In the genomic region with DNA sequence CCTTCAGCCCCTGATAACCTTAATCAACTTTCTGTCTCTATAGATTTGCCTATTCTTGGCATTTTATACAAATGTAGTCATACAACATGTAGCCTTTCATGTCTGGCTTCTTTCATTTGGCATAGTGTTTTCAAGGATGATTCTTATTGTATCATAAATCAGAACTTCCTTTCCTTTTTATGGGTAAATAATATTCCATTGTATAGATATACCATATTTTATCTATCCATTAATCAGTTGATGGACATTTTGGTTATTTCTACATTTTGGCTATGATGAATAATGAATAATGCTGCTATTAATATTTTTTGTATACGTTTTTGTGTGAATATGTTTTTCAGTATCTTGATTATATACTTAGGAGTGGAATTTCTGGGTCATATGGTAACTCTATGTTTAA, we compare ENCODE assay signal across 39 cellular contexts.
"Had no signal": no experiment of that assay in that cellular context is flagged by ENCODE, and none has a peak within 500 bp of the region (broad histone marks: within the 10 kb centered on the region; RNA-seq: fewer than 3 reads in every experiment).

No MANE protein-coding gene starts in this region.

- H3K4me3 Mint-ChIP-seq: activated B cell treated with CpG ODN at 0.5 μM for 24 hours; activated CD4-positive, alpha-beta memory T cell treated with anti-CD3 and anti-CD28 coated beads for 36 hours; activated CD4-positive, alpha-beta T cell treated with anti-CD3 and anti-CD28 coated beads, Interleukin-2, amount 10 ng/mL, durations not matched to agents 24 days and 14 days; activated CD8-positive, alpha-beta T cell treated with anti-CD3 and anti-CD28 coated beads for 36 hours; activated naive CD4-positive, alpha-beta T cell treated with anti-CD3 and anti-CD28 coated beads, Interleukin-2, amount 10 ng/mL, durations not matched to agents 7 days and 5 days; activated naive CD4-positive, alpha-beta T cell treated with anti-CD3 and anti-CD28 coated beads, Interleukin-2, amount 50 U/mL, for 24 hours; activated naive CD8-positive, alpha-beta T cell; activated naive CD8-positive, alpha-beta T cell treated with anti-CD3 and anti-CD28 coated beads, Interleukin-2, amount 10 ng/mL, durations not matched to agents 7 days and 5 days; activated naive CD8-positive, alpha-beta T cell treated with anti-CD3 and anti-CD28 coated beads, Interleukin-2, amount 50 U/mL, for 24 hours; activated T-cell treated with anti-CD3 and anti-CD28 coated beads, Interleukin-2, amount 50 U/mL, for 4 hours; activated T-cell treated with anti-CD3 and anti-CD28 coated beads, Interleukin-2, amount 50 U/mL, for 72 hours; activated T-helper 1 cell treated with anti-CD3 and anti-CD28 coated beads, Interleukin-12 subunit alpha, Interleukin-12 subunit beta, Interleukin-2, Interleukin-4 antibody, amounts not matched to agents 30 ng/mL and 10 ng/mL and 1 ng/mL, durations not matched to agents 14 hours and 24 hours and 36 hours; brain; central memory CD8-positive, alpha-beta T cell; T-helper 1 cell treated with Interleukin-12 subunit alpha and Interleukin-12 subunit beta and Interleukin-4 antibody, amounts not matched to agents 30 μg/mL and 1 μg/mL, for 36 hours; T-helper 2 cell treated with Interferon-gamma antibody and Interleukin-4, amounts not matched to agents 5 μg/mL and 100 μg/mL, for 36 hours had no signal

- H3K4me3 ChIP-seq: ascending aorta, cardiac muscle cell had no signal

- FAIRE-seq: bronchial epithelial cell, TTC549 had no signal

- H3K27ac ChIP-seq: ascending aorta, cardiac muscle cell, VCaP had no signal

- H3K4me1 Mint-ChIP-seq: activated B cell treated with CpG ODN at 0.5 μM for 24 hours; activated CD4-positive, alpha-beta T cell treated with anti-CD3 and anti-CD28 coated beads, Interleukin-2, amount 10 ng/mL, durations not matched to agents 24 days and 14 days; activated naive CD4-positive, alpha-beta T cell treated with anti-CD3 and anti-CD28 coated beads, Interleukin-2, amount 10 ng/mL, durations not matched to agents 7 days and 5 days; activated naive CD4-positive, alpha-beta T cell treated with anti-CD3 and anti-CD28 coated beads, Interleukin-2, amount 50 U/mL, for 24 hours; activated naive CD8-positive, alpha-beta T cell treated with anti-CD3 and anti-CD28 coated beads, Interleukin-2, amount 10 ng/mL, durations not matched to agents 7 days and 5 days; activated naive CD8-positive, alpha-beta T cell treated with anti-CD3 and anti-CD28 coated beads, Interleukin-2, amount 50 U/mL, for 24 hours; central memory CD8-positive, alpha-beta T cell had no signal

- H3K27me3 Mint-ChIP-seq: activated B cell treated with CpG ODN at 0.5 μM for 24 hours; activated CD4-positive, alpha-beta memory T cell treated with anti-CD3 and anti-CD28 coated beads for 36 hours; activated CD4-positive, alpha-beta T cell treated with anti-CD3 and anti-CD28 coated beads, Interleukin-2, amount 10 ng/mL, durations not matched to agents 24 days and 14 days; activated naive CD4-positive, alpha-beta T cell treated with anti-CD3 and anti-CD28 coated beads, Interleukin-2, amount 10 ng/mL, durations not matched to agents 7 days and 5 days; activated naive CD4-positive, alpha-beta T cell treated with anti-CD3 and anti-CD28 coated beads, Interleukin-2, amount 50 U/mL, for 24 hours; activated naive CD8-positive, alpha-beta T cell treated with anti-CD3 and anti-CD28 coated beads, Interleukin-2, amount 10 ng/mL, durations not matched to agents 7 days and 5 days; central memory CD8-positive, alpha-beta T cell had no signal

- DNase-seq: activated B cell treated with CpG ODN at 0.5 μM for 24 hours; activated CD4-positive, alpha-beta memory T cell treated with anti-CD3 and anti-CD28 coated beads for 36 hours; activated CD4-positive, alpha-beta T cell treated with anti-CD3 and anti-CD28 coated beads for 4 hours; activated CD4-positive, alpha-beta T cell treated with anti-CD3 and anti-CD28 coated beads, Interleukin-2, amount 10 ng/mL, durations not matched to agents 24 days and 14 days; activated CD4-positive, alpha-beta T cell treated with anti-CD3 and anti-CD28 coated beads, Interleukin-2, amount 50 U/mL, for 1 hour; activated CD4-positive, alpha-beta T cell treated with anti-CD3 and anti-CD28 coated beads, Interleukin-2, amount 50 U/mL, for 4 hours; activated CD4-positive, CD25-positive, alpha-beta regulatory T cell treated with anti-CD3 and anti-CD28 coated beads, Interleukin-2, amount 50 U/mL, for 72 hours; activated CD8-positive, alpha-beta memory T cell treated with anti-CD3 and anti-CD28 coated beads, Interleukin-2, amount 50 U/mL, for 4 hours; activated CD8-positive, alpha-beta T cell treated with anti-CD3 and anti-CD28 coated beads for 36 hours; activated effector memory CD4-positive, alpha-beta T cell treated with Interleukin-2 at 50 U/mL for 16 hours; activated gamma-delta T cell; activated naive CD4-positive, alpha-beta T cell treated with anti-CD3 and anti-CD28 coated beads, Interleukin-2, amount 10 ng/mL, durations not matched to agents 7 days and 5 days; activated naive CD4-positive, alpha-beta T cell treated with Interleukin-2 at 50 U/mL for 16 hours; activated naive CD8-positive, alpha-beta T cell treated with anti-CD3 and anti-CD28 coated beads, Interleukin-2, amount 10 ng/mL, durations not matched to agents 7 days and 5 days; activated naive CD8-positive, alpha-beta T cell treated with anti-CD3 and anti-CD28 coated beads, Interleukin-2, amount 50 U/mL, for 24 hours; activated T-cell treated with anti-CD3 and anti-CD28 coated beads for 4 hours; activated T-cell treated with anti-CD3 and anti-CD28 coated beads, Interleukin-2, amount 50 U/mL, for 1 hour; activated T-cell treated with anti-CD3 and anti-CD28 coated beads, Interleukin-2, amount 50 U/mL, for 4 hours; activated T-cell treated with anti-CD3 and anti-CD28 coated beads, Interleukin-2, amount 50 U/mL, for 72 hours; amygdala; anterior cingulate cortex; caudate nucleus; cerebellar nuclear complex; T-helper 1 cell; T-helper 2 cell; T-helper 9 cell had no signal

- ATAC-seq: activated CD8-positive, alpha-beta T cell treated with anti-CD3 and anti-CD28 coated beads for 36 hours; activated naive CD8-positive, alpha-beta T cell treated with anti-CD3 and anti-CD28 coated beads, Interleukin-2, amount 50 U/mL, for 24 hours; activated T-cell treated with anti-CD3 and anti-CD28 coated beads, Interleukin-2, amount 50 U/mL, for 4 hours; activated T-cell treated with anti-CD3 and anti-CD28 coated beads, Interleukin-2, amount 50 U/mL, for 72 hours had no signal

- H3K36me3 ChIP-seq: ascending aorta, cardiac muscle cell had no signal

- H3K9me3 ChIP-seq: ascending aorta had no signal

- H3K9me3 Mint-ChIP-seq: activated CD8-positive, alpha-beta T cell treated with anti-CD3 and anti-CD28 coated beads for 36 hours had no signal

- H3K27me3 ChIP-seq: ascending aorta, cardiac muscle cell had no signal

- H3K27ac Mint-ChIP-seq: activated B cell treated with CpG ODN at 0.5 μM for 24 hours; activated CD4-positive, alpha-beta memory T cell treated with anti-CD3 and anti-CD28 coated beads for 36 hours; activated CD4-positive, alpha-beta T cell treated with anti-CD3 and anti-CD28 coated beads, Interleukin-2, amount 10 ng/mL, durations not matched to agents 24 days and 14 days; activated CD8-positive, alpha-beta T cell treated with anti-CD3 and anti-CD28 coated beads for 36 hours; activated naive CD4-positive, alpha-beta T cell treated with anti-CD3 and anti-CD28 coated beads, Interleukin-2, amount 10 ng/mL, durations not matched to agents 7 days and 5 days; activated naive CD4-positive, alpha-beta T cell treated with anti-CD3 and anti-CD28 coated beads, Interleukin-2, amount 50 U/mL, for 24 hours; activated naive CD8-positive, alpha-beta T cell; activated naive CD8-positive, alpha-beta T cell treated with anti-CD3 and anti-CD28 coated beads, Interleukin-2, amount 10 ng/mL, durations not matched to agents 7 days and 5 days; activated naive CD8-positive, alpha-beta T cell treated with anti-CD3 and anti-CD28 coated beads, Interleukin-2, amount 50 U/mL, for 24 hours; activated T-cell treated with anti-CD3 and anti-CD28 coated beads, Interleukin-2, amount 50 U/mL, for 72 hours; activated T-helper 1 cell treated with anti-CD3 and anti-CD28 coated beads, Interleukin-12 subunit alpha, Interleukin-12 subunit beta, Interleukin-2, Interleukin-4 antibody, amounts not matched to agents 30 ng/mL and 10 ng/mL and 1 ng/mL, durations not matched to agents 14 hours and 24 hours and 36 hours; activated T-helper 2 cell treated with anti-CD3 and anti-CD28 coated beads, Interferon-gamma antibody, Interleukin-2, Interleukin-4, amounts not matched to agents 10 μg/mL and 5 μg/mL and 100 μg/mL, durations not matched to agents 14 hours and 24 hours and 36 hours; T-helper 1 cell treated with Interleukin-12 subunit alpha and Interleukin-12 subunit beta and Interleukin-4 antibody, amounts not matched to agents 30 μg/mL and 1 μg/mL, for 36 hours; T-helper 2 cell treated with Interferon-gamma antibody and Interleukin-4, amounts not matched to agents 5 μg/mL and 100 μg/mL, for 36 hours had no signal

- H3K36me3 Mint-ChIP-seq: activated CD4-positive, alpha-beta memory T cell treated with anti-CD3 and anti-CD28 coated beads for 36 hours; activated naive CD4-positive, alpha-beta T cell treated with anti-CD3 and anti-CD28 coated beads, Interleukin-2, amount 10 ng/mL, durations not matched to agents 7 days and 5 days; activated naive CD4-positive, alpha-beta T cell treated with anti-CD3 and anti-CD28 coated beads, Interleukin-2, amount 50 U/mL, for 24 hours; activated naive CD8-positive, alpha-beta T cell; activated naive CD8-positive, alpha-beta T cell treated with anti-CD3 and anti-CD28 coated beads, Interleukin-2, amount 10 ng/mL, durations not matched to agents 7 days and 5 days had no signal
